In genomic region chr6:75935473-75935793, GRCh38 we compare ENCODE assay signal across 9 cellular contexts.
DNase-seq lines count a peak whose midpoint lies in the region; ATAC-seq, FAIRE-seq and TF ChIP-seq lines count a peak whose summit lies in the region.
"Had no signal": no experiment of that assay in that cellular context is flagged by ENCODE, and none has a peak within 500 bp of the region (broad histone marks: within the 10 kb centered on the region; RNA-seq: fewer than 3 reads in every experiment).

No MANE protein-coding gene starts in this region.

- H3K9me3 Mint-ChIP-seq in Caco-2 (ENCODE audit: unreplicated experiment) (peaks cover 6% of the 10 kb centered on the region), osteocyte (ENCODE audit: unreplicated experiment) (no peaks in the 10 kb centered on the region)
- H3K9me3 Mint-ChIP-seq in activated T-helper 1 cell treated with anti-CD3 and anti-CD28 coated beads, Interleukin-12 subunit alpha, Interleukin-12 subunit beta, Interleukin-2, Interleukin-4 antibody, amounts not matched to agents 30 ng/mL and 10 ng/mL and 1 ng/mL, durations not matched to agents 14 hours and 24 hours and 36 hours = no peaks in the 10 kb centered on the region

- POLR2A ChIA-PET in Caco-2 (lab: Charles Lee) = no interaction called here

- peak overlapping the region in 7 of 59 donors; percentile 4 to 74 (median 44) for H3K27ac ChIP-seq in dorsolateral prefrontal cortex
- no peak overlapping the region for H3K27ac ChIP-seq in small intestine (ENCODE audit: low read depth in 1 of 2, low read length in 1 of 2)

- BruUV-seq in Caco-2 (replicated peaks; lab: Mats Ljungman, UMichigan) = no TSS peak

- CTCF ChIA-PET in Caco-2 (lab: Charles Lee) = interaction anchor here (0.8 to 1.7 kb wide), 5 partner anchors 42 to 926 kb away, joined by 3 to 13 read pairs (median 5); no protein-coding TSS in a partner anchor

- H3K27ac Mint-ChIP-seq in Caco-2 (ENCODE audit: unreplicated experiment) = no peak overlapping the region
- no peak overlapping the region for H3K27ac Mint-ChIP-seq in osteocyte (ENCODE audit: unreplicated experiment)
- H3K27ac Mint-ChIP-seq in activated T-helper 1 cell treated with anti-CD3 and anti-CD28 coated beads, Interleukin-12 subunit alpha, Interleukin-12 subunit beta, Interleukin-2, Interleukin-4 antibody, amounts not matched to agents 30 ng/mL and 10 ng/mL and 1 ng/mL, durations not matched to agents 14 hours and 24 hours and 36 hours = no peak overlapping the region

- H3K4me1 ChIP-seq in Caco-2 = no peaks in the 10 kb centered on the region
- H3K4me1 ChIP-seq in small intestine (ENCODE audit: control insufficient read depth in 2 of 2, insufficient read depth in 1 of 2, low read depth in 1 of 2, low read length in 1 of 2) = peaks cover 0 to 2% of the 10 kb centered on the region in 2 donors
- H3K4me1 ChIP-seq in mucosa of descending colon (ENCODE audit: low read depth) = no peaks in the 10 kb centered on the region

- H3K36me3 Mint-ChIP-seq in Caco-2 (ENCODE audit: insufficient read depth, unreplicated experiment) (no peaks in the 10 kb centered on the region), osteocyte (ENCODE audit: unreplicated experiment) (no peaks in the 10 kb centered on the region)
- no peaks in the 10 kb centered on the region for H3K36me3 Mint-ChIP-seq in activated T-helper 1 cell treated with anti-CD3 and anti-CD28 coated beads, Interleukin-12 subunit alpha, Interleukin-12 subunit beta, Interleukin-2, Interleukin-4 antibody, amounts not matched to agents 30 ng/mL and 10 ng/mL and 1 ng/mL, durations not matched to agents 14 hours and 24 hours and 36 hours (ENCODE audit: low read depth)

- peaks cover 8% of the 10 kb centered on the region for H3K4me1 Mint-ChIP-seq in Caco-2 (ENCODE audit: low read depth, unreplicated experiment)
- peaks cover 10% of the 10 kb centered on the region for H3K4me1 Mint-ChIP-seq in osteocyte (ENCODE audit: unreplicated experiment)
- no peaks in the 10 kb centered on the region for H3K4me1 Mint-ChIP-seq in activated T-helper 1 cell treated with anti-CD3 and anti-CD28 coated beads, Interleukin-12 subunit alpha, Interleukin-12 subunit beta, Interleukin-2, Interleukin-4 antibody, amounts not matched to agents 30 ng/mL and 10 ng/mL and 1 ng/mL, durations not matched to agents 14 hours and 24 hours and 36 hours (ENCODE audit: low read depth)

- TF ChIP-seq CTCF in Caco-2 (IDR thresholded peaks at IDR 0.05; ENCODE audit: insufficient read depth in 1 of 2, low read depth in 1 of 2, low read length in 1 of 2, severe bottlenecking in 1 of 2, unreplicated experiment in 1 of 2) (no peak), dorsolateral prefrontal cortex (IDR thresholded peaks at IDR 0.05 in 54 of 56, conservative IDR thresholded peaks at IDR 0.05 in 2 of 56; ENCODE audit: low read depth in 1 of 56, partially characterized antibody in 56 of 56) (no peak), osteocyte (IDR thresholded peaks at IDR 0.05) (no peak), mucosa of descending colon (IDR thresholded peaks at IDR 0.05) (no peak)

- no peak for FAIRE-seq in small intestine (lab: Jason Lieb, UNC)
- FAIRE-seq: HTR-8/SVneo had no signal

- intact Hi-C loops in Caco-2 (cut with micrococcal nuclease; ENCODE audit: unreplicated experiment) = loop anchor here (1.0 to 10.0 kb wide), 6 partner anchors 11 to 925 kb away; no protein-coding TSS in a partner anchor
- intact Hi-C loops in dorsolateral prefrontal cortex (cut with DNase I) = loop anchor here (2.0 to 10.0 kb wide), 3 partner anchors 749 to 1523 kb away; no protein-coding TSS in a partner anchor
- intact Hi-C loops in activated T-helper 1 cell treated with anti-CD3 and anti-CD28 coated beads, Interleukin-12 subunit alpha, Interleukin-12 subunit beta, Interleukin-2, Interleukin-4 antibody, amounts not matched to agents 30 ng/mL and 10 ng/mL and 1 ng/mL, durations not matched to agents 14 hours and 24 hours and 36 hours (cut with micrococcal nuclease) = loop anchor here (2.0 kb wide), 1 partner anchor 925 kb away; no protein-coding TSS in a partner anchor
- intact Hi-C loops in mucosa of descending colon (cut with DNase I, micrococcal nuclease) = loop anchor here in 1 of 2 donors (10.0 kb wide), 1 partner anchor 1519 kb away; no protein-coding TSS in a partner anchor

- 31 to 45% (median 35%) methylated on average over 12 of the region's 12 CpGs for WGBS in small intestine, 3 donors

- H3K27me3 Mint-ChIP-seq in Caco-2 (ENCODE audit: insufficient read depth, unreplicated experiment) (peaks cover 3% of the 10 kb centered on the region), osteocyte (ENCODE audit: unreplicated experiment) (peaks cover 10% of the 10 kb centered on the region)
- peaks cover 9% of the 10 kb centered on the region for H3K27me3 Mint-ChIP-seq in activated T-helper 1 cell treated with anti-CD3 and anti-CD28 coated beads, Interleukin-12 subunit alpha, Interleukin-12 subunit beta, Interleukin-2, Interleukin-4 antibody, amounts not matched to agents 30 ng/mL and 10 ng/mL and 1 ng/mL, durations not matched to agents 14 hours and 24 hours and 36 hours (ENCODE audit: insufficient read depth)

- ATAC-seq in HG03103 (IDR thresholded peaks at IDR 0.05; ENCODE audit: low read depth, unreplicated experiment) = peak; percentile 13
- ATAC-seq in HG03025 (IDR thresholded peaks at IDR 0.05; ENCODE audit: low FRiP score, unreplicated experiment) = no peak
- ATAC-seq in mucosa of descending colon = no peak

- DNase-seq in Caco-2 (no peak), dorsolateral prefrontal cortex (no peak), osteocyte (ENCODE audit: extremely low spot score, unreplicated experiment) (no peak), small intestine (no peak), mucosa of descending colon (no peak)
- no peak for DNase-seq in activated T-helper 1 cell treated with anti-CD3 and anti-CD28 coated beads, Interleukin-12 subunit alpha, Interleukin-12 subunit beta, Interleukin-2, Interleukin-4 antibody, amounts not matched to agents 30 ng/mL and 10 ng/mL and 1 ng/mL, durations not matched to agents 14 hours and 24 hours and 36 hours (ENCODE audit: low spot score)

- H3K27me3 ChIP-seq in Caco-2 (replicated peaks; ENCODE audit: control insufficient read depth, insufficient read depth, low read length) = no peaks in the 10 kb centered on the region
- no peaks in the 10 kb centered on the region for H3K27me3 ChIP-seq in dorsolateral prefrontal cortex
- peaks cover 0 to 2% of the 10 kb centered on the region in 2 donors for H3K27me3 ChIP-seq in small intestine (ENCODE audit: control insufficient read depth in 2 of 2, insufficient read depth in 2 of 2, low read length in 2 of 2)

- H3K36me3 ChIP-seq in Caco-2 (ENCODE audit: control insufficient read depth, insufficient read depth, low read length) (no peaks in the 10 kb centered on the region), small intestine (ENCODE audit: control insufficient read depth in 2 of 2, insufficient read depth in 2 of 2, low read length in 2 of 2) (no peaks in the 10 kb centered on the region), mucosa of descending colon (ENCODE audit: low read depth) (no peaks in the 10 kb centered on the region)

- no peak overlapping the region for H3K4me3 ChIP-seq in Caco-2 (ENCODE audit: low read depth, low read length)
- H3K4me3 ChIP-seq in dorsolateral prefrontal cortex = peak overlapping the region; percentile 33 to 75 (median 54)
- H3K4me3 ChIP-seq in small intestine (ENCODE audit: low read depth in 1 of 2, low read length in 2 of 2) = no peak overlapping the region
- no peak overlapping the region for H3K4me3 ChIP-seq in mucosa of descending colon

- H3K4me3 Mint-ChIP-seq in Caco-2 (ENCODE audit: unreplicated experiment) (peak overlapping the region; percentile 58), osteocyte (ENCODE audit: unreplicated experiment) (peak overlapping the region; percentile 77)
- no peak overlapping the region for H3K4me3 Mint-ChIP-seq in activated T-helper 1 cell treated with anti-CD3 and anti-CD28 coated beads, Interleukin-12 subunit alpha, Interleukin-12 subunit beta, Interleukin-2, Interleukin-4 antibody, amounts not matched to agents 30 ng/mL and 10 ng/mL and 1 ng/mL, durations not matched to agents 14 hours and 24 hours and 36 hours

- H3K9me3 ChIP-seq in Caco-2 (no peaks in the 10 kb centered on the region), small intestine (ENCODE audit: control insufficient read depth, low read depth) (no peaks in the 10 kb centered on the region), mucosa of descending colon (no peaks in the 10 kb centered on the region)

Comparison
In these comparisons a context has a peak if more than half of its experiments do, and no peak if none do; other contexts are left out.
1. H3K4me3 ChIP-seq: peak in dorsolateral prefrontal cortex (59 of 59); none in Caco-2 (single experiment), small intestine (0 of 2) and mucosa of descending colon (single experiment).